Comparison of ENCODE assay signal across 16 cellular contexts in genomic region chr9:35559792-35560530, GRCh38.
"Had no signal": no experiment of that assay in that cellular context is flagged by ENCODE, and none has a peak within 500 bp of the region (broad histone marks: within the 10 kb centered on the region; RNA-seq: fewer than 3 reads in every experiment).

No MANE protein-coding gene starts in this region.

- H3K36me3 ChIP-seq: neutrophil had no signal

- H2AFZ ChIP-seq: parathyroid adenoma had no signal

- ATAC-seq: activated CD8-positive, alpha-beta T cell treated with anti-CD3 and anti-CD28 coated beads, Interleukin-2, amount 10 ng/mL, durations not matched to agents 7 days and 5 days; natural killer cell treated with Interleukin-12 subunit alpha and Interleukin-12 subunit beta and Interleukin-15 and Interleukin-18, amount 100 ng/mL, for 72 hours had no signal

- H3K27ac ChIP-seq: epithelial cell of prostate, neutrophil, parathyroid adenoma, vagina had no signal

- H3K4me3 ChIP-seq: heart right ventricle, vagina had no signal

- H3K9ac ChIP-seq: parathyroid adenoma had no signal

- H3K27me3 ChIP-seq: heart right ventricle, neutrophil, vagina had no signal

- H3K9me3 ChIP-seq: heart right ventricle, neutrophil, vagina had no signal

- DNase-seq: activated CD4-positive, alpha-beta T cell treated with anti-CD3 and anti-CD28 coated beads for 1 hour; activated CD4-positive, alpha-beta T cell treated with anti-CD3 and anti-CD28 coated beads, Interleukin-2, amount 50 U/mL, for 1 hour; activated CD8-positive, alpha-beta T cell treated with anti-CD3 and anti-CD28 coated beads, Interleukin-2, amount 10 ng/mL, durations not matched to agents 7 days and 5 days; activated naive CD4-positive, alpha-beta T cell; activated T-cell treated with anti-CD3 and anti-CD28 coated beads, Interleukin-2, amount 50 U/mL, for 24 hours; amniotic stem cell; cortex of kidney; heart right ventricle; islet precursor cell; left cardiac atrium; stimulated activated CD4-positive, alpha-beta T cell treated with anti-CD3 and anti-CD28 coated beads, Interleukin-2, amount 100 ng/mL, for 48 hours had no signal
